Comparison of ENCODE assay signal across 2 cellular contexts in the genomic region with DNA sequence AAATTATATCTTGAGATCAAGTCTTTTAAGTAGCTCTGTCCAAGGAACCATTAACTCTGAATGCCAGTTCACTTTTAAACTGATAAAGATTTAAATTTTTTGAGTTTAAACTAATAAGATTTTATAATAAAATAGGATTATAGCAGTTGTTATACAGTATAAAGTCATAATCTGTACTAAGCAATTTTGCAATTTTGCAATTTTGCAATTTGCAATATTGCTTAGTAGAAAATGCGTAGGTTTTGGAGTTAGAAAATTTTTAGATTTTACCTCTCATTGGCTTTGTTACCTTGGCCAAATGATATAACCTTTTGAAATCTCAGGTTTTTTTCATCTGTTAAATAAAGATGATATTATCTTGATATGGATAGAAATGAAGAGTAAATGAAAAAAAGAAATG.
TF ChIP-seq lines count a peak whose summit lies in the region.

No MANE protein-coding gene starts in this region.

TF ChIP-seq in A549, 52 proteins besides CTCF, POLR2A, EP300 and RAD21:
- TF ChIP-seq MAFK (IDR thresholded peaks at IDR 0.05; ENCODE audit: partially characterized antibody): peak; percentile 47
- no peak for TF ChIP-seq ZSCAN20 (CRISPR knock-in tag; IDR thresholded peaks at IDR 0.05)

TF ChIP-seq in K562, 482 proteins besides CTCF, POLR2A, EP300 and RAD21:
- no peak for TF ChIP-seq KHSRP (IDR thresholded peaks at IDR 0.05)
- TF ChIP-seq HNRNPH1 (optimal IDR thresholded peaks at IDR 0.05; ENCODE audit: low read depth, low read length): no peak
- no peak for TF ChIP-seq ZNF24 (IDR thresholded peaks at IDR 0.05)
- no peak for TF ChIP-seq SUPT5H (IDR thresholded peaks at IDR 0.05)
- TF ChIP-seq, protein P1, sequence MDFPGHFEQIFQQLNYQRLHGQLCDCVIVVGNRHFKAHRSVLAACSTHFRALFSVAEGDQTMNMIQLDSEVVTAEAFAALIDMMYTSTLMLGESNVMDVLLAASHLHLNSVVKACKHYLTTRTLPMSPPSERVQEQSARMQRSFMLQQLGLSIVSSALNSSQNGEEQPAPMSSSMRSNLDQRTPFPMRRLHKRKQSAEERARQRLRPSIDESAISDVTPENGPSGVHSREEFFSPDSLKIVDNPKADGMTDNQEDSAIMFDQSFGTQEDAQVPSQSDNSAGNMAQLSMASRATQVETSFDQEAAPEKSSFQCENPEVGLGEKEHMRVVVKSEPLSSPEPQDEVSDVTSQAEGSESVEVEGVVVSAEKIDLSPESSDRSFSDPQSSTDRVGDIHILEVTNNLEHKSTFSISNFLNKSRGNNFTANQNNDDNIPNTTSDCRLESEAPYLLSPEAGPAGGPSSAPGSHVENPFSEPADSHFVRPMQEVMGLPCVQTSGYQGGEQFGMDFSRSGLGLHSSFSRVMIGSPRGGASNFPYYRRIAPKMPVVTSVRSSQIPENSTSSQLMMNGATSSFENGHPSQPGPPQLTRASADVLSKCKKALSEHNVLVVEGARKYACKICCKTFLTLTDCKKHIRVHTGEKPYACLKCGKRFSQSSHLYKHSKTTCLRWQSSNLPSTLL (IDR thresholded peaks at IDR 0.05): no peak
- TF ChIP-seq FOXJ3 (CRISPR knock-in tag; IDR thresholded peaks at IDR 0.05): no peak
- no peak for TF ChIP-seq NR2C2 (CRISPR knock-in tag; IDR thresholded peaks at IDR 0.05)
- TF ChIP-seq NR2C2 (tag; IDR thresholded peaks at IDR 0.05): no peak
- TF ChIP-seq MAFG (tag; conservative IDR thresholded peaks at IDR 0.05): peak; percentile 42
- peak; percentile 48; the same call in 1 of the 2 replicates for TF ChIP-seq ZNF316 (IDR thresholded peaks at IDR 0.05)
- no peak for TF ChIP-seq MTA2 (IDR thresholded peaks at IDR 0.05; ENCODE audit: low read depth)
- no peak for TF ChIP-seq SRSF7 (optimal IDR thresholded peaks at IDR 0.05; ENCODE audit: low read depth, low read length)
- TF ChIP-seq ZNF764 (CRISPR knock-in tag; IDR thresholded peaks at IDR 0.05; ENCODE audit: low read depth): no peak
- TF ChIP-seq, protein P2, sequence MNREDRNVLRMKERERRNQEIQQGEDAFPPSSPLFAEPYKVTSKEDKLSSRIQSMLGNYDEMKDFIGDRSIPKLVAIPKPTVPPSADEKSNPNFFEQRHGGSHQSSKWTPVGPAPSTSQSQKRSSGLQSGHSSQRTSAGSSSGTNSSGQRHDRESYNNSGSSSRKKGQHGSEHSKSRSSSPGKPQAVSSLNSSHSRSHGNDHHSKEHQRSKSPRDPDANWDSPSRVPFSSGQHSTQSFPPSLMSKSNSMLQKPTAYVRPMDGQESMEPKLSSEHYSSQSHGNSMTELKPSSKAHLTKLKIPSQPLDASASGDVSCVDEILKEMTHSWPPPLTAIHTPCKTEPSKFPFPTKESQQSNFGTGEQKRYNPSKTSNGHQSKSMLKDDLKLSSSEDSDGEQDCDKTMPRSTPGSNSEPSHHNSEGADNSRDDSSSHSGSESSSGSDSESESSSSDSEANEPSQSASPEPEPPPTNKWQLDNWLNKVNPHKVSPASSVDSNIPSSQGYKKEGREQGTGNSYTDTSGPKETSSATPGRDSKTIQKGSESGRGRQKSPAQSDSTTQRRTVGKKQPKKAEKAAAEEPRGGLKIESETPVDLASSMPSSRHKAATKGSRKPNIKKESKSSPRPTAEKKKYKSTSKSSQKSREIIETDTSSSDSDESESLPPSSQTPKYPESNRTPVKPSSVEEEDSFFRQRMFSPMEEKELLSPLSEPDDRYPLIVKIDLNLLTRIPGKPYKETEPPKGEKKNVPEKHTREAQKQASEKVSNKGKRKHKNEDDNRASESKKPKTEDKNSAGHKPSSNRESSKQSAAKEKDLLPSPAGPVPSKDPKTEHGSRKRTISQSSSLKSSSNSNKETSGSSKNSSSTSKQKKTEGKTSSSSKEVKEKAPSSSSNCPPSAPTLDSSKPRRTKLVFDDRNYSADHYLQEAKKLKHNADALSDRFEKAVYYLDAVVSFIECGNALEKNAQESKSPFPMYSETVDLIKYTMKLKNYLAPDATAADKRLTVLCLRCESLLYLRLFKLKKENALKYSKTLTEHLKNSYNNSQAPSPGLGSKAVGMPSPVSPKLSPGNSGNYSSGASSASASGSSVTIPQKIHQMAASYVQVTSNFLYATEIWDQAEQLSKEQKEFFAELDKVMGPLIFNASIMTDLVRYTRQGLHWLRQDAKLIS (CRISPR knock-in tag; IDR thresholded peaks at IDR 0.05): no peak
- TF ChIP-seq STAT5A (IDR thresholded peaks at IDR 0.05; ENCODE audit: borderline replicate concordance, low read length): no peak
- no peak for TF ChIP-seq HIVEP1 (CRISPR knock-in tag; IDR thresholded peaks at IDR 0.05)
- TF ChIP-seq TEAD2 (tag; IDR thresholded peaks at IDR 0.05): no peak
- no peak for TF ChIP-seq ZBTB17 (CRISPR knock-in tag; IDR thresholded peaks at IDR 0.05)
- TF ChIP-seq ZNF282 (CRISPR knock-in tag; IDR thresholded peaks at IDR 0.05): no peak
- 0 out of 2 replicates have a peak, but pooled peaks have one; percentile 18 for TF ChIP-seq MAFF (IDR thresholded peaks at IDR 0.05; ENCODE audit: low read length)
- no peak for TF ChIP-seq ZNF699 (CRISPR knock-in tag; IDR thresholded peaks at IDR 0.05; ENCODE audit: insufficient replicate concordance)
- no peak for TF ChIP-seq NR3C1 (CRISPR knock-in tag; IDR thresholded peaks at IDR 0.05)
- TF ChIP-seq KDM5B (IDR thresholded peaks at IDR 0.05; ENCODE audit: insufficient replicate concordance, low read depth, low read length): no peak
- no peak for TF ChIP-seq PHB (CRISPR knock-in tag; IDR thresholded peaks at IDR 0.05)
- TF ChIP-seq ELF4 (CRISPR knock-in tag; IDR thresholded peaks at IDR 0.05): no peak
- no peak for TF ChIP-seq KDM4B (IDR thresholded peaks at IDR 0.05; ENCODE audit: borderline replicate concordance in 2 of 2, low read depth in 1 of 2)
- TF ChIP-seq ATF7 (IDR thresholded peaks at IDR 0.05): no peak
- TF ChIP-seq ZNF445 (CRISPR knock-in tag; IDR thresholded peaks at IDR 0.05; ENCODE audit: low read depth): no peak
- peak; percentile 65 for TF ChIP-seq C11orf30 (IDR thresholded peaks at IDR 0.05; ENCODE audit: low read depth)
- TF ChIP-seq WHSC1 (IDR thresholded peaks at IDR 0.05; ENCODE audit: low read length): no peak
- TF ChIP-seq, protein P3, sequence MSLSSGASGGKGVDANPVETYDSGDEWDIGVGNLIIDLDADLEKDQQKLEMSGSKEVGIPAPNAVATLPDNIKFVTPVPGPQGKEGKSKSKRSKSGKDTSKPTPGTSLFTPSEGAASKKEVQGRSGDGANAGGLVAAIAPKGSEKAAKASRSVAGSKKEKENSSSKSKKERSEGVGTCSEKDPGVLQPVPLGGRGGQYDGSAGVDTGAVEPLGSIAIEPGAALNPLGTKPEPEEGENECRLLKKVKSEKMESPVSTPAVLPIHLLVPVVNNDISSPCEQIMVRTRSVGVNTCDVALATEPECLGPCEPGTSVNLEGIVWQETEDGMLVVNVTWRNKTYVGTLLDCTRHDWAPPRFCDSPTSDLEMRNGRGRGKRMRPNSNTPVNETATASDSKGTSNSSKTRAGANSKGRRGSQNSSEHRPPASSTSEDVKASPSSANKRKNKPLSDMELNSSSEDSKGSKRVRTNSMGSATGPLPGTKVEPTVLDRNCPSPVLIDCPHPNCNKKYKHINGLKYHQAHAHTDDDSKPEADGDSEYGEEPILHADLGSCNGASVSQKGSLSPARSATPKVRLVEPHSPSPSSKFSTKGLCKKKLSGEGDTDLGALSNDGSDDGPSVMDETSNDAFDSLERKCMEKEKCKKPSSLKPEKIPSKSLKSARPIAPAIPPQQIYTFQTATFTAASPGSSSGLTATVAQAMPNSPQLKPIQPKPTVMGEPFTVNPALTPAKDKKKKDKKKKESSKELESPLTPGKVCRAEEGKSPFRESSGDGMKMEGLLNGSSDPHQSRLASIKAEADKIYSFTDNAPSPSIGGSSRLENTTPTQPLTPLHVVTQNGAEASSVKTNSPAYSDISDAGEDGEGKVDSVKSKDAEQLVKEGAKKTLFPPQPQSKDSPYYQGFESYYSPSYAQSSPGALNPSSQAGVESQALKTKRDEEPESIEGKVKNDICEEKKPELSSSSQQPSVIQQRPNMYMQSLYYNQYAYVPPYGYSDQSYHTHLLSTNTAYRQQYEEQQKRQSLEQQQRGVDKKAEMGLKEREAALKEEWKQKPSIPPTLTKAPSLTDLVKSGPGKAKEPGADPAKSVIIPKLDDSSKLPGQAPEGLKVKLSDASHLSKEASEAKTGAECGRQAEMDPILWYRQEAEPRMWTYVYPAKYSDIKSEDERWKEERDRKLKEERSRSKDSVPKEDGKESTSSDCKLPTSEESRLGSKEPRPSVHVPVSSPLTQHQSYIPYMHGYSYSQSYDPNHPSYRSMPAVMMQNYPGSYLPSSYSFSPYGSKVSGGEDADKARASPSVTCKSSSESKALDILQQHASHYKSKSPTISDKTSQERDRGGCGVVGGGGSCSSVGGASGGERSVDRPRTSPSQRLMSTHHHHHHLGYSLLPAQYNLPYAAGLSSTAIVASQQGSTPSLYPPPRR (CRISPR knock-in tag; IDR thresholded peaks at IDR 0.05; ENCODE audit: borderline replicate concordance): no peak
- TF ChIP-seq ZBTB43 (CRISPR knock-in tag; IDR thresholded peaks at IDR 0.05): no peak
- no peak for TF ChIP-seq ZNF778 (CRISPR knock-in tag; IDR thresholded peaks at IDR 0.05)
- no peak for TF ChIP-seq CREB5 (CRISPR knock-in tag; IDR thresholded peaks at IDR 0.05)
- TF ChIP-seq CEBPB (tag; IDR thresholded peaks at IDR 0.05): no peak
- TF ChIP-seq GABPB2 (CRISPR knock-in tag; conservative IDR thresholded peaks at IDR 0.05): no peak
TF ChIP-seq in K562: peak in this region for 4.
